ENCODE assay signal across 29 cellular contexts in genomic region chr9:83772860-83773259, GRCh38.
"Had no signal": no experiment of that assay in that cellular context is flagged by ENCODE, and none has a peak within 500 bp of the region (broad histone marks: within the 10 kb centered on the region; RNA-seq: fewer than 3 reads in every experiment).

No MANE protein-coding gene starts in this region.

- H3K4me1 ChIP-seq: neural progenitor cell, parathyroid adenoma, psoas muscle, right lobe of liver, sigmoid colon, suprapubic skin, testis, tibial artery, transverse colon, upper lobe of right lung, uterus had no signal

- H3K4me1 Mint-ChIP-seq: natural killer cell; nephron; neural progenitor cell; stimulated activated memory B cell treated with anti-CD40 and anti-IgM and Interleukin-4, amounts not matched to agents 10 μg/mL and 1 μg/mL and 100 μg/mL, for 72 hours; stimulated activated naive CD8-positive, alpha-beta T cell treated with anti-CD3 and anti-CD28 coated beads, Interleukin-15, amount 100 ng/mL, for 72 hours had no signal

- H3K27ac ChIP-seq: neural progenitor cell, ovary, parathyroid adenoma, psoas muscle, right lobe of liver, sigmoid colon, suprapubic skin, testis, tibial artery, transverse colon, upper lobe of right lung, uterus had no signal

- H3K4me3 Mint-ChIP-seq: natural killer cell; nephron; neural progenitor cell; stimulated activated memory B cell treated with anti-CD40 and anti-IgM and Interleukin-4, amounts not matched to agents 10 μg/mL and 1 μg/mL and 100 μg/mL, for 72 hours; stimulated activated naive CD8-positive, alpha-beta T cell treated with anti-CD3 and anti-CD28 coated beads, Interleukin-15, amount 100 ng/mL, for 72 hours; type B pancreatic cell had no signal

- DNase-seq: natural killer cell; occipital lobe; ovary; posterior cingulate gyrus; psoas muscle; right cardiac atrium; right lobe of liver; sigmoid colon; small intestine; stimulated activated CD4-positive, alpha-beta T cell treated with anti-CD3 and anti-CD28 coated beads, Interleukin-15, amount 100 ng/mL, for 24 hours; stimulated activated CD4-positive, alpha-beta T cell treated with anti-CD3 and anti-CD28 coated beads, Interleukin-2, amount 100 ng/mL, for 24 hours; stimulated activated CD4-positive, alpha-beta T cell treated with anti-CD3 and anti-CD28 coated beads, Interleukin-2, amount 100 ng/mL, for 48 hours; stimulated activated CD4-positive, alpha-beta T cell treated with anti-CD3 and anti-CD28 coated beads, Interleukin-4, amount 100 ng/mL, for 24 hours; stimulated activated naive CD4-positive, alpha-beta T cell; stimulated activated naive CD8-positive, alpha-beta T cell treated with anti-CD3 and anti-CD28 coated beads, Interleukin-15, amount 100 ng/mL, for 72 hours; stimulated activated naive CD8-positive, alpha-beta T cell treated with anti-CD3 and anti-CD28 coated beads, Interleukin-15, Interleukin-2, amounts not matched to agents 100 U/mL and 50 U/mL, for 24 hours; substantia nigra; testis; tibial artery; transverse colon; upper lobe of right lung; uterus had no signal

- FAIRE-seq: small intestine had no signal

- H3K9ac ChIP-seq: neural progenitor cell, parathyroid adenoma had no signal

- H3K79me2 ChIP-seq: parathyroid adenoma had no signal

- H3K36me3 Mint-ChIP-seq: natural killer cell, type B pancreatic cell had no signal

- H3K9me3 ChIP-seq: ovary, psoas muscle, right lobe of liver, sigmoid colon, suprapubic skin, testis, tibial artery, transverse colon, upper lobe of right lung, uterus had no signal

- H3K4me2 ChIP-seq: neural progenitor cell had no signal

- H3K36me3 ChIP-seq: neural progenitor cell, ovary, right lobe of liver, suprapubic skin, transverse colon, upper lobe of right lung, uterus had no signal

- H3K27ac Mint-ChIP-seq: natural killer cell; nephron; neural progenitor cell; progenitor cell of endocrine pancreas; stimulated activated memory B cell treated with anti-CD40 and anti-IgM and Interleukin-4, amounts not matched to agents 10 μg/mL and 1 μg/mL and 100 μg/mL, for 72 hours; stimulated activated naive CD8-positive, alpha-beta T cell treated with anti-CD3 and anti-CD28 coated beads, Interleukin-15, amount 100 ng/mL, for 72 hours; type B pancreatic cell had no signal

- H3K9me3 Mint-ChIP-seq: natural killer cell; nephron; neural progenitor cell; stimulated activated memory B cell treated with anti-CD40 and anti-IgM and Interleukin-4, amounts not matched to agents 10 μg/mL and 1 μg/mL and 100 μg/mL, for 72 hours; stimulated activated naive CD8-positive, alpha-beta T cell treated with anti-CD3 and anti-CD28 coated beads, Interleukin-15, amount 100 ng/mL, for 72 hours; type B pancreatic cell had no signal

- H2AFZ ChIP-seq: neural progenitor cell, parathyroid adenoma had no signal

- H3K4me3 ChIP-seq: neural progenitor cell, ovary, psoas muscle, right lobe of liver, sigmoid colon, suprapubic skin, testis, tibial artery, transverse colon, upper lobe of right lung, uterus had no signal

- H3K27me3 ChIP-seq: neural progenitor cell, ovary, right lobe of liver, sigmoid colon, suprapubic skin, testis, tibial artery, transverse colon, upper lobe of right lung, uterus had no signal

- ATAC-seq: natural killer cell; psoas muscle; right cardiac atrium; right lobe of liver; stimulated activated memory B cell treated with anti-CD40 and anti-IgM and Interleukin-4, amounts not matched to agents 10 μg/mL and 1 μg/mL and 100 μg/mL, for 72 hours; stimulated activated naive CD8-positive, alpha-beta T cell treated with anti-CD3 and anti-CD28 coated beads, Interleukin-15, amount 100 ng/mL, for 72 hours; stimulated activated naive CD8-positive, alpha-beta T cell treated with anti-CD3 and anti-CD28 coated beads, Interleukin-15, Interleukin-2, amounts not matched to agents 100 U/mL and 50 U/mL, for 24 hours; upper lobe of right lung had no signal
